19 cellular contexts compared by ENCODE assay signal in genomic region chr12:10031318-10031717, GRCh38. TPM values are rescaled to one million over a fixed set of nuclear protein-coding genes. Genes with fewer than 3 reads are reported as not detected.
DNase-seq lines count a peak whose midpoint lies in the region; ATAC-seq and TF ChIP-seq lines count a peak whose summit lies in the region.
"Had no signal": no experiment of that assay in that cellular context is flagged by ENCODE, and none has a peak within 500 bp of the region (broad histone marks: within the 10 kb centered on the region; RNA-seq: fewer than 3 reads in every experiment).

No MANE protein-coding gene starts in this region.

- peak overlapping the region; percentile 72 to 84 for H4K8ac ChIP-seq in IMR-90 (ENCODE audit: low read depth in 2 of 2, low read length in 2 of 2)

- H3K4me3 Mint-ChIP-seq in WTC11, result no peak overlapping the region
- H3K4me3 Mint-ChIP-seq: naive B cell; stimulated activated naive CD8-positive, alpha-beta T cell treated with anti-CD3 and anti-CD28 coated beads, Interleukin-15, amount 100 ng/mL, for 72 hours had no signal

- no peaks in the 10 kb centered on the region for H4K20me1 ChIP-seq in IMR-90 (ENCODE audit: insufficient read depth, low read length)

- no peak for TF ChIP-seq RAD21 in IMR-90 (IDR thresholded peaks at IDR 0.05; ENCODE audit: low read length)

- intact Hi-C loops in IMR-90 (cut with micrococcal nuclease), result loop anchor here (5.0 kb wide), 1 partner anchor 279 kb away; no protein-coding TSS in a partner anchor

- H2AK9ac ChIP-seq in IMR-90 (replicated peaks; ENCODE audit: low read depth, low read length, poor library complexity), result no peak overlapping the region

- H3K36me3 Mint-ChIP-seq in WTC11, result peaks cover 9% of the 10 kb centered on the region; the same call in 1 of the 2 replicates
- H3K36me3 Mint-ChIP-seq: naive B cell had no signal

- peak overlapping the region; percentile 86 for H2BK5ac ChIP-seq in IMR-90 (ENCODE audit: low read depth, low read length, poor library complexity, severe bottlenecking)

- WGBS in IMR-90 (ENCODE audit: extremely low coverage in 2 of 2, insufficient read length in 1 of 2), 2 experiments, result 80% methylated on average over 2 of the region's 4 CpGs; no CpG with 5 or more reads in 1 of the 2 experiments

- H3K4ac ChIP-seq in IMR-90 (ENCODE audit: low read depth, low read length), result peak overlapping the region; percentile 95

- H3K27ac Mint-ChIP-seq in WTC11, result peak overlapping the region; percentile 85

- H3K9me3 ChIP-seq in IMR-90 (ENCODE audit: control insufficient read depth, insufficient read depth, low read length), result no peaks in the 10 kb centered on the region
- H3K9me3 ChIP-seq: ascending aorta had no signal

- H3K56ac ChIP-seq in IMR-90 (ENCODE audit: extremely low read depth, insufficient read depth, low read length), result peak overlapping the region; percentile 74

- peak overlapping the region; percentile 46 for H3K23ac ChIP-seq in IMR-90 (ENCODE audit: low read depth, low read length)

- H4K5ac ChIP-seq in IMR-90 (ENCODE audit: low read depth, low read length), result peak overlapping the region; percentile 73; the same call in 1 of the 2 replicates

- no peak for TF ChIP-seq POLR2A in IMR-90 (IDR thresholded peaks at IDR 0.05; ENCODE audit: low read depth, low read length)

- ATAC-seq in IMR-90 (ENCODE audit: low read depth) (0 out of 2 replicates have a peak, but pooled peaks have one; percentile 8), WTC11 (no peak), GM21447 (IDR thresholded peaks at IDR 0.05; ENCODE audit: unreplicated experiment) (no peak)
- ATAC-seq: activated CD4-positive, CD25-positive, alpha-beta regulatory T cell treated with anti-CD3 and anti-CD28 coated beads, Interleukin-2, amount 50 U/mL, for 24 hours; stimulated activated naive CD8-positive, alpha-beta T cell treated with anti-CD3 and anti-CD28 coated beads, Interleukin-15, amount 100 ng/mL, for 72 hours had no signal

- BruUV-seq in IMR-90 (replicated peaks; lab: Mats Ljungman, UMichigan), result no TSS peak

- CTCF ChIA-PET in IMR-90 (lab: Yijun Ruan, JAX) (interaction anchor here (0.6 to 1.5 kb wide), 4 partner anchors 17 to 234 kb away, joined by 3 to 6 read pairs (median 4); no protein-coding TSS in a partner anchor), WTC11 (lab: Charles Lee) (interaction anchor here (1.5 to 1.7 kb wide), 2 partner anchors 21 to 281 kb away, joined by 4 to 9 read pairs; partner anchors contain the start of gene CLEC12B)

- peak overlapping the region; percentile 8; the same call in 1 of the 2 replicates for H3K4me2 ChIP-seq in IMR-90 (ENCODE audit: low read depth, low read length)

- no peak overlapping the region for H3K4me3 ChIP-seq in IMR-90 (ENCODE audit: insufficient read depth, low read depth, low read length)
- H3K4me3 ChIP-seq: ascending aorta had no signal

- dilution Hi-C loops in IMR-90 (cut with HindIII; ENCODE audit: low sequenced_read_pairs, unreplicated experiment), result no loop called here

- in situ Hi-C loops in IMR-90 (cut with MboI; ENCODE audit: low sequenced_read_pairs), result no loop called here

- H2BK20ac ChIP-seq in IMR-90 (ENCODE audit: low read depth, low read length), result peak overlapping the region; percentile 90

- POLR2A ChIA-PET in IMR-90 (lab: Charles Lee; ENCODE audit: unreplicated experiment), result interaction anchor here (0.6 kb wide), 1 partner anchor 156 kb away, joined by 3 read pairs; no protein-coding TSS in a partner anchor
- POLR2A ChIA-PET in WTC11 (lab: Charles Lee), result no interaction called here

- H3K9me3 Mint-ChIP-seq in WTC11, result peaks cover 22% of the 10 kb centered on the region
- H3K9me3 Mint-ChIP-seq: stimulated activated naive CD8-positive, alpha-beta T cell treated with anti-CD3 and anti-CD28 coated beads, Interleukin-15, amount 100 ng/mL, for 72 hours had no signal

- peak overlapping the region; percentile 94 for H2BK120ac ChIP-seq in IMR-90 (ENCODE audit: low read depth, low read length)

- DNase-seq in AG20443 (ENCODE audit: low spot score) (peak; percentile 19), IMR-90 (peak; percentile 24), WTC11 (ENCODE audit: low spot score) (no peak), foreskin melanocyte (peak; percentile 47), NCI-H526 treated with DMSO at 0.1 percent for 48 hours (lab: John Stamatoyannopoulos, UW) (no peak), DMS153 (lab: John Stamatoyannopoulos, UW) (no peak), ureter (ENCODE audit: low spot score) (no peak)
- DNase-seq: COR-L47; GDM1; Kasumi-1; naive B cell; NCI-H1694 treated with DMSO at 0.1 percent for 48 hours; NCI-H510A treated with DMSO at 0.1 percent for 48 hours; stimulated activated naive CD8-positive, alpha-beta T cell treated with anti-CD3 and anti-CD28 coated beads, Interleukin-15, amount 100 ng/mL, for 72 hours had no signal

- peak overlapping the region; percentile 85 for H4K91ac ChIP-seq in IMR-90 (ENCODE audit: insufficient read depth, low read depth, low read length)

- no peaks in the 10 kb centered on the region for H3K27me3 Mint-ChIP-seq in WTC11 (ENCODE audit: low read depth)
- H3K27me3 Mint-ChIP-seq: stimulated activated naive CD8-positive, alpha-beta T cell treated with anti-CD3 and anti-CD28 coated beads, Interleukin-15, amount 100 ng/mL, for 72 hours had no signal

- peak overlapping the region; percentile 94; the same call in 1 of the 2 replicates for H3K18ac ChIP-seq in IMR-90 (ENCODE audit: low read depth, low read length)

- 0 out of 2 replicates have a peak, but pooled peaks cover 7% of the 10 kb centered on the region for H3K9me1 ChIP-seq in IMR-90 (ENCODE audit: insufficient read depth, low read length)

- no peaks in the 10 kb centered on the region for H3K36me3 ChIP-seq in IMR-90 (ENCODE audit: control insufficient read depth, insufficient read depth, low read length)
- H3K36me3 ChIP-seq: ascending aorta had no signal

- peak overlapping the region; percentile 55 for H3K27ac ChIP-seq in IMR-90 (ENCODE audit: insufficient read depth, low read length)
- H3K27ac ChIP-seq: ascending aorta had no signal

- TF ChIP-seq CTCF in IMR-90 (conservative IDR thresholded peaks at IDR 0.05; ENCODE audit: low read depth, low read length) (no peak), WTC11 (IDR thresholded peaks at IDR 0.05) (no peak)

- no peaks in the 10 kb centered on the region; the same call in 1 of the 2 replicates for H3K4me1 ChIP-seq in IMR-90 (ENCODE audit: control insufficient read depth, insufficient read depth, low read length)
- H3K4me1 ChIP-seq: ascending aorta had no signal

- H3K9ac ChIP-seq in IMR-90 (ENCODE audit: low read depth, low read length), result no peak overlapping the region

- peak overlapping the region; percentile 95 for H2AK5ac ChIP-seq in IMR-90 (ENCODE audit: low read depth, low read length)

- no peaks in the 10 kb centered on the region for H3K27me3 ChIP-seq in IMR-90 (ENCODE audit: control insufficient read depth, insufficient read depth, low read length)
- H3K27me3 ChIP-seq: ascending aorta had no signal

- peak overlapping the region; percentile 17 for H2AFZ ChIP-seq in IMR-90 (replicated peaks; ENCODE audit: low read length, poor library complexity)

- H3K4me1 Mint-ChIP-seq in WTC11, result peaks cover 16% of the 10 kb centered on the region
- H3K4me1 Mint-ChIP-seq: naive B cell; stimulated activated naive CD8-positive, alpha-beta T cell treated with anti-CD3 and anti-CD28 coated beads, Interleukin-15, amount 100 ng/mL, for 72 hours had no signal

- peak overlapping the region; percentile 58 for H3K14ac ChIP-seq in IMR-90 (replicated peaks; ENCODE audit: low read depth, low read length)

- H2BK15ac ChIP-seq in IMR-90 (ENCODE audit: low read depth, low read length), result peak overlapping the region; percentile 78

- no peaks in the 10 kb centered on the region for H3K79me1 ChIP-seq in IMR-90 (ENCODE audit: low read depth in 1 of 2, low read length in 2 of 2)

TF ChIP-seq in IMR-90, 13 proteins besides CTCF, POLR2A, EP300 and RAD21:
- peak; percentile 54 for TF ChIP-seq NFE2L2 (IDR thresholded peaks at IDR 0.05; ENCODE audit: low read depth, low read length)
- 0 out of 2 replicates have a peak, but pooled peaks have one; percentile 8 for TF ChIP-seq FOS (IDR thresholded peaks at IDR 0.05; ENCODE audit: low read depth, low read length)
- no peak for TF ChIP-seq MXI1 (IDR thresholded peaks at IDR 0.05; ENCODE audit: borderline replicate concordance, low read depth, low read length)
- no peak for TF ChIP-seq MAFK (IDR thresholded peaks at IDR 0.05; ENCODE audit: low read depth, low read length)
- no peak for TF ChIP-seq RFX5 (IDR thresholded peaks at IDR 0.05; ENCODE audit: low read depth, low read length)
- no peak for TF ChIP-seq RCOR1 (IDR thresholded peaks at IDR 0.05; ENCODE audit: insufficient replicate concordance, low read length)
- TF ChIP-seq BHLHE40 (IDR thresholded peaks at IDR 0.05; ENCODE audit: low read depth, low read length), result no peak

TF ChIP-seq in WTC11, 78 proteins besides CTCF, POLR2A, EP300 and RAD21 (continues in another document):
- TF ChIP-seq PREB (CRISPR knock-in tag; IDR thresholded peaks at IDR 0.05; ENCODE audit: borderline replicate concordance), result no peak

RNA-seq across cellular contexts. Expression of gene CLEC9A, which starts 0.8 kb away (rescaled TPM):
- total RNA-seq in IMR-90 (2012; rRNA removed), result not detected in 2 replicates
- polyA plus RNA-seq in IMR-90 (2012; rRNA removed), result not detected in 2 replicates
- not detected in 2 replicates for polyA plus RNA-seq in IMR-90 (2012; cell fraction: cytosol; rRNA removed)
- not detected in 2 replicates for polyA plus RNA-seq in IMR-90 (2012; cell fraction: nucleus; rRNA removed; ENCODE audit: low replicate concordance)
- total RNA-seq in WTC11 (2021), result not detected in 3 replicates
- total RNA-seq in ureter, result 0.57 TPM
- total RNA-seq: ascending aorta, renal cortical epithelial cell had no signal

RNA-seq across cellular contexts. Expression of gene CLEC12B, which starts 20.9 kb away (rescaled TPM):
- total RNA-seq in IMR-90 (2012; rRNA removed) (not detected in 2 replicates), WTC11 (2021) (not detected in 3 replicates), ureter (not detected)
- 0.03 TPM in 1 of 2 replicates, not detected in the other for polyA plus RNA-seq in IMR-90 (2012; rRNA removed)
- polyA plus RNA-seq in IMR-90 (2012; cell fraction: cytosol; rRNA removed), result not detected in 2 replicates
- polyA plus RNA-seq in IMR-90 (2012; cell fraction: nucleus; rRNA removed; ENCODE audit: low replicate concordance), result not detected in 2 replicates
- total RNA-seq: ascending aorta, renal cortical epithelial cell had no signal

RNA-seq across cellular contexts. Expression of gene CLEC1B, which starts 32.4 kb away (rescaled TPM):
- total RNA-seq in IMR-90 (2012; rRNA removed), result not detected in 2 replicates
- polyA plus RNA-seq in IMR-90 (2012; rRNA removed), result not detected in 2 replicates
- polyA plus RNA-seq in IMR-90 (2012; cell fraction: cytosol; rRNA removed), result not detected in 2 replicates
- not detected in 2 replicates for polyA plus RNA-seq in IMR-90 (2012; cell fraction: nucleus; rRNA removed; ENCODE audit: low replicate concordance)
- total RNA-seq in WTC11 (2021), result not detected in 3 replicates
- total RNA-seq in ureter, result not detected
- total RNA-seq: ascending aorta, renal cortical epithelial cell, urinary bladder had no signal
- polyA plus RNA-seq: urinary bladder had no signal

Comparison
In these comparisons a context has a peak if more than half of its experiments do, and no peak if none do; other contexts are left out.
1. DNase-seq: peak in AG20443 (single experiment), IMR-90 (single experiment) and foreskin melanocyte (single experiment); none in WTC11 (single experiment), NCI-H526 treated with DMSO at 0.1 percent for 48 hours (single experiment), DMS153 (single experiment) and ureter (single experiment).